ENCODE assay signal across 8 cellular contexts in the genomic region with DNA sequence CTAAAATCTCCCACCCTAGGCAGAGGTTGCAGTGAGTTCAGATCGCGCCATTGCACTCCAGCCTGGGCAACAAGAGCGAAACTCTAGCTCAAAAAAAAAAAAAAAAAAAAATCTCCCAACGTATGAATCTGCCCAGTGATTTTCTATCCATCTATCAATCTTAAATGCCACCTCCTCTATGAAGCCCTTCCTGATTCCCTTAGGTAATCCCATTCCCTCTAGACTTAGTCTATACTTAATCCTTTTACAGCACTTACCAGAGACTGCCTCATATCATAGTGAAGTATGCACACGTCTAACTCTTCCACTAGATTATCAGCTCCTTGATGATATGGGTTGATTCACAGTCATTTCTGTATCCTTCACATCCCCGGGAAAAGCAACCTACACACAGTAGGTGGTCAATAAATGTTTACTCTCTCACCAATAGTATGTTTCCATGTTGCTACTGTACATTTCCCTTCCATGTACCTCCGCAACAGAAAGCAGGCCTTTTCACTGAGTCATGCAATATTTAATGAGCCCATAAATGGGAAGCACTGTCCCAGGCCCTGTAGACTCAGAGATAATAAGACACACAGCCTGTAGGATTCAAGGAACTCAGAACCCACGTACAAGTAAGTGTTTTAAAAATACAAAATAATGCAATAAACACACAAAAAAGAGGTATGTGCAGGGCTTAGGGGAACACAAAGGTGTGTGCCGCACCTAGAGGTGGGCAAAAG. TPM values are rescaled to one million over a fixed set of nuclear protein-coding genes. Genes with fewer than 3 reads are reported as not detected.
DNase-seq lines count a peak whose midpoint lies in the region; ATAC-seq and TF ChIP-seq lines count a peak whose summit lies in the region.

No MANE protein-coding gene starts in this region.

- H3K27ac ChIP-seq in VCaP (peak overlapping the region; percentile 76), suprapubic skin (no peak overlapping the region)

- TF ChIP-seq POLR2A in suprapubic skin (IDR thresholded peaks at IDR 0.05), result no peak

- no peaks in the 10 kb centered on the region for H3K9me3 ChIP-seq in iPS-15b (ENCODE audit: control insufficient read depth, insufficient read depth, low read length)
- no peaks in the 10 kb centered on the region for H3K9me3 ChIP-seq in suprapubic skin

- peaks cover 4% of the 10 kb centered on the region for H3K4me1 ChIP-seq in iPS-15b (ENCODE audit: control insufficient read depth, insufficient read depth, low read length)
- H3K4me1 ChIP-seq in suprapubic skin, result peaks cover 27% of the 10 kb centered on the region

- peak overlapping the region; percentile 81 for H3K9ac ChIP-seq in iPS-15b (ENCODE audit: low read depth, low read length)

- peak; percentile 48 for DNase-seq in activated CD4-positive, alpha-beta T cell treated with anti-CD3 and anti-CD28 coated beads, Interleukin-2, amount 10 ng/mL, durations not matched to agents 24 days and 14 days
- no peak for DNase-seq in activated CD4-positive, alpha-beta T cell treated with anti-CD3 and anti-CD28 coated beads for 1 hour
- DNase-seq in suprapubic skin (ENCODE audit: low spot score in 2 of 2) (no peak), SHP77 (lab: John Stamatoyannopoulos, UW) (no peak)

- no peak for TF ChIP-seq EP300 in suprapubic skin (IDR thresholded peaks at IDR 0.05)

- no peak for ATAC-seq in GM19397 (IDR thresholded peaks at IDR 0.05; ENCODE audit: unreplicated experiment)
- ATAC-seq in GM18517 (IDR thresholded peaks at IDR 0.05; ENCODE audit: unreplicated experiment), result no peak

- intact Hi-C loops in activated CD4-positive, alpha-beta T cell treated with anti-CD3 and anti-CD28 coated beads, Interleukin-2, amount 10 ng/mL, durations not matched to agents 24 days and 14 days (cut with micrococcal nuclease), result loop anchor here (5.0 to 10.0 kb wide), 3 partner anchors 107 to 1054 kb away; partner anchors contain the start of genes PDZD2, SUB1 and ZFR

- H3K36me3 Mint-ChIP-seq in activated CD4-positive, alpha-beta T cell treated with anti-CD3 and anti-CD28 coated beads, Interleukin-2, amount 10 ng/mL, durations not matched to agents 24 days and 14 days (ENCODE audit: low read depth), result peaks cover 60% of the 10 kb centered on the region

- H3K4me1 Mint-ChIP-seq in activated CD4-positive, alpha-beta T cell treated with anti-CD3 and anti-CD28 coated beads, Interleukin-2, amount 10 ng/mL, durations not matched to agents 24 days and 14 days, result peaks cover 25% of the 10 kb centered on the region

- no peaks in the 10 kb centered on the region for H3K9me3 Mint-ChIP-seq in activated CD4-positive, alpha-beta T cell treated with anti-CD3 and anti-CD28 coated beads, Interleukin-2, amount 10 ng/mL, durations not matched to agents 24 days and 14 days

- peaks cover 12% of the 10 kb centered on the region for H3K36me3 ChIP-seq in iPS-15b (ENCODE audit: control insufficient read depth, insufficient read depth, low read length)
- H3K36me3 ChIP-seq in suprapubic skin, result peaks cover 43% of the 10 kb centered on the region

- 80% methylated on average over 9 of the region's 9 CpGs for WGBS in suprapubic skin

- no peaks in the 10 kb centered on the region for H3K27me3 ChIP-seq in iPS-15b (ENCODE audit: control insufficient read depth, insufficient read depth, low read length)
- no peaks in the 10 kb centered on the region for H3K27me3 ChIP-seq in suprapubic skin

- H3K27me3 Mint-ChIP-seq in activated CD4-positive, alpha-beta T cell treated with anti-CD3 and anti-CD28 coated beads, Interleukin-2, amount 10 ng/mL, durations not matched to agents 24 days and 14 days, result no peaks in the 10 kb centered on the region

- no peak overlapping the region for H3K27ac Mint-ChIP-seq in activated CD4-positive, alpha-beta T cell treated with anti-CD3 and anti-CD28 coated beads, Interleukin-2, amount 10 ng/mL, durations not matched to agents 24 days and 14 days

- H3K4me3 ChIP-seq in iPS-15b (ENCODE audit: low read depth, low read length) (peak overlapping the region; percentile 95), suprapubic skin (peak overlapping the region; percentile 87)

- TF ChIP-seq CTCF in VCaP (conservative IDR thresholded peaks at IDR 0.05) (no peak), suprapubic skin (IDR thresholded peaks at IDR 0.05) (no peak)

- H3K4me3 Mint-ChIP-seq in activated CD4-positive, alpha-beta T cell treated with anti-CD3 and anti-CD28 coated beads, Interleukin-2, amount 10 ng/mL, durations not matched to agents 24 days and 14 days, result peak overlapping the region; percentile 91

RNA-seq across cellular contexts. Expression of gene DROSHA, which starts 1.2 kb away (rescaled TPM):
- 86.5 and 88.7 TPM in 2 replicates for total RNA-seq in activated CD4-positive, alpha-beta T cell treated with anti-CD3 and anti-CD28 coated beads, Interleukin-2, amount 10 ng/mL, durations not matched to agents 24 days and 14 days
- total RNA-seq in suprapubic skin, result 10 to 100 TPM; 25.5 to 69.7 (median 34.6) TPM

RNA-seq across cellular contexts. Expression of gene C5orf22, which starts 1.4 kb away (rescaled TPM):
- 34.2 and 37.7 TPM in 2 replicates for total RNA-seq in activated CD4-positive, alpha-beta T cell treated with anti-CD3 and anti-CD28 coated beads, Interleukin-2, amount 10 ng/mL, durations not matched to agents 24 days and 14 days
- 10 to 100 TPM; 10.5 to 19.2 (median 13.5) TPM for total RNA-seq in suprapubic skin
